Comparison of ENCODE assay signal across 23 cellular contexts in the genomic region with DNA sequence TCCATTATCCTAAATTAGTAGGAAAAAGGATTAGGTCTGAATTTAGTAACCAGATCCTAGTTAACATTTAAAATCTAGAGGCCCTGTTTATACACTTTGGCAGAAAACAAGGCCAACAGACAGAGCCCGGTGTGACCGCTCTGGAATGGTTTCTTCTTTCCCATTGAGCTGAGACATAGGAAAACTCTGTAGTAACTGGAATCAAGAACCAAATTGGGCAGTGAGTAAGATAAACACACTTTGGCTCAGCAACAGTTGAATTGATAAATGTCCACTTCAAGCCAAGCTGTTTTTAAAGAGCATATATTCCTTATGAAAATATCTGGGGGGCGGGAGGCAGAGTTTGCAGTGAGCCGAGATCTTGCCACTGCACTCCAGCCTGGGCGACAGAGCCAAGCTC.
"Had no signal": no experiment of that assay in that cellular context is flagged by ENCODE, and none has a peak within 500 bp of the region (broad histone marks: within the 10 kb centered on the region; RNA-seq: fewer than 3 reads in every experiment).

No MANE protein-coding gene starts in this region.

- H3K36me3 Mint-ChIP-seq: brain, WTC11 had no signal

- ATAC-seq: activated CD8-positive, alpha-beta T cell treated with anti-CD3 and anti-CD28 coated beads, Interleukin-2, amount 10 ng/mL, durations not matched to agents 7 days and 5 days; T-helper 17 cell; WTC11 had no signal

- H3K4me3 ChIP-seq: ascending aorta had no signal

- H3K27ac Mint-ChIP-seq: activated CD8-positive, alpha-beta T cell treated with anti-CD3 and anti-CD28 coated beads, Interleukin-2, amount 10 ng/mL, durations not matched to agents 7 days and 5 days; brain; T-helper 17 cell; WTC11 had no signal

- H3K4me3 Mint-ChIP-seq: activated CD8-positive, alpha-beta T cell treated with anti-CD3 and anti-CD28 coated beads, Interleukin-2, amount 10 ng/mL, durations not matched to agents 7 days and 5 days; brain; central memory CD8-positive, alpha-beta T cell; T-helper 17 cell; WTC11 had no signal

- H3K4me1 ChIP-seq: ascending aorta had no signal

- H3K27me3 Mint-ChIP-seq: central memory CD8-positive, alpha-beta T cell; T-helper 17 cell had no signal

- H3K36me3 ChIP-seq: ascending aorta had no signal

- H3K27me3 ChIP-seq: ascending aorta had no signal

- DNase-seq: activated CD4-positive, alpha-beta T cell treated with anti-CD3 and anti-CD28 coated beads for 48 hours; activated CD4-positive, alpha-beta T cell treated with anti-CD3 and anti-CD28 coated beads, Interleukin-2, amount 50 U/mL, for 4 hours; activated CD4-positive, CD25-positive, alpha-beta regulatory T cell treated with anti-CD3 and anti-CD28 coated beads, Interleukin-2, amount 50 U/mL, for 72 hours; activated CD8-positive, alpha-beta memory T cell treated with anti-CD3 and anti-CD28 coated beads, Interleukin-2, amount 50 U/mL, for 48 hours; activated CD8-positive, alpha-beta T cell treated with anti-CD3 and anti-CD28 coated beads, Interleukin-2, amount 10 ng/mL, durations not matched to agents 7 days and 5 days; activated naive CD4-positive, alpha-beta T cell treated with anti-CD3 and anti-CD28 coated beads, Interleukin-2, amount 50 U/mL, for 16 hours; activated T-cell treated with anti-CD3 and anti-CD28 coated beads, Interleukin-2, amount 50 U/mL, for 1 hour; KG1; NCI-H1092; NCI-H1417 treated with DMSO at 0.1 percent for 48 hours; NCI-H1694; NCI-H2029 treated with DMSO at 0.1 percent for 48 hours; NCI-H345; NCI-H510A; NCI-H526 treated with DMSO at 0.1 percent for 48 hours; NK-92 treated with Interleukin-12 subunit alpha and Interleukin-12 subunit beta, amount 100 ng/mL, for 24 hours; SHP77; T-helper 17 cell; T-helper 9 cell had no signal

- H3K9me3 Mint-ChIP-seq: brain, WTC11 had no signal

- H3K4me1 Mint-ChIP-seq: brain; central memory CD8-positive, alpha-beta T cell; T-helper 17 cell had no signal

- H3K9me3 ChIP-seq: ascending aorta had no signal
